1 cellular context compared by ENCODE assay signal in genomic region chr16:66480265-66481080, GRCh38.
TF ChIP-seq lines count a peak whose summit lies in the region.

No MANE protein-coding gene starts in this region.

TF ChIP-seq in HepG2, 621 proteins besides CTCF, POLR2A, EP300 and RAD21:
- 0 out of 2 replicates have a peak, but pooled peaks have one; percentile 15 for TF ChIP-seq RAD51 (IDR thresholded peaks at IDR 0.05; ENCODE audit: borderline replicate concordance)
- no peak for TF ChIP-seq SSRP1 (CRISPR knock-in tag; IDR thresholded peaks at IDR 0.05)
- TF ChIP-seq DNMT1 (CRISPR knock-in tag; IDR thresholded peaks at IDR 0.05) = no peak
- TF ChIP-seq MXI1 (IDR thresholded peaks at IDR 0.05; ENCODE audit: borderline replicate concordance, low read depth, low read length) = 0 out of 3 replicates have a peak, but pooled peaks have one; percentile 18
- 0 out of 2 replicates have a peak, but pooled peaks have one; percentile 41 for TF ChIP-seq FOXM1 (CRISPR knock-in tag; IDR thresholded peaks at IDR 0.05)
- TF ChIP-seq TMF1 (CRISPR knock-in tag; IDR thresholded peaks at IDR 0.05; ENCODE audit: low read depth) = no peak
- TF ChIP-seq ZNF670 (CRISPR knock-in tag; IDR thresholded peaks at IDR 0.05; ENCODE audit: borderline replicate concordance) = no peak
- no peak for TF ChIP-seq TOPORS (CRISPR knock-in tag; IDR thresholded peaks at IDR 0.05)
- no peak for TF ChIP-seq MLLT10 (CRISPR knock-in tag; IDR thresholded peaks at IDR 0.05)
- TF ChIP-seq ZFP37 (CRISPR knock-in tag; IDR thresholded peaks at IDR 0.05; ENCODE audit: borderline replicate concordance) = no peak
- TF ChIP-seq KLF15 (CRISPR knock-in tag; IDR thresholded peaks at IDR 0.05; ENCODE audit: borderline replicate concordance) = no peak
- TF ChIP-seq ZNF264 (CRISPR knock-in tag; IDR thresholded peaks at IDR 0.05) = no peak
- TF ChIP-seq ZSCAN12 (CRISPR knock-in tag; IDR thresholded peaks at IDR 0.05) = no peak
- peak; percentile 74 for TF ChIP-seq BHLHE40 (IDR thresholded peaks at IDR 0.05; ENCODE audit: low read length)
- no peak for TF ChIP-seq SIX1 (CRISPR knock-in tag; IDR thresholded peaks at IDR 0.05; ENCODE audit: borderline replicate concordance)
- TF ChIP-seq ELK4 (CRISPR knock-in tag; IDR thresholded peaks at IDR 0.05; ENCODE audit: borderline replicate concordance) = 0 out of 2 replicates have a peak, but pooled peaks have one; percentile 29
- no peak for TF ChIP-seq NFIB (CRISPR knock-in tag; IDR thresholded peaks at IDR 0.05; ENCODE audit: borderline replicate concordance)
- TF ChIP-seq ZNF547 (CRISPR knock-in tag; IDR thresholded peaks at IDR 0.05) = no peak
- no peak for TF ChIP-seq NR3C1 (CRISPR knock-in tag; IDR thresholded peaks at IDR 0.05)
- TF ChIP-seq ZNF644 (CRISPR knock-in tag; IDR thresholded peaks at IDR 0.05; ENCODE audit: low read depth) = no peak
- no peak for TF ChIP-seq RNF219 (CRISPR knock-in tag; IDR thresholded peaks at IDR 0.05)
- no peak for TF ChIP-seq HOMEZ (CRISPR knock-in tag; IDR thresholded peaks at IDR 0.05; ENCODE audit: low read depth)
- TF ChIP-seq GTF3A (CRISPR knock-in tag; conservative IDR thresholded peaks at IDR 0.05) = no peak
- TF ChIP-seq, protein P1, sequence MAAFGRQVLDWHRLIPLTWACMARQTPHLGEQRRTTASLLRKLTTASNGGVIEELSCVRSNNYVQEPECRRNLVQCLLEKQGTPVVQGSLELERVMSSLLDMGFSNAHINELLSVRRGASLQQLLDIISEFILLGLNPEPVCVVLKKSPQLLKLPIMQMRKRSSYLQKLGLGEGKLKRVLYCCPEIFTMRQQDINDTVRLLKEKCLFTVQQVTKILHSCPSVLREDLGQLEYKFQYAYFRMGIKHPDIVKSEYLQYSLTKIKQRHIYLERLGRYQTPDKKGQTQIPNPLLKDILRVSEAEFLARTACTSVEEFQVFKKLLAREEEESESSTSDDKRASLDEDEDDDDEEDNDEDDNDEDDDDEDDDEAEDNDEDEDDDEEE (CRISPR knock-in tag; IDR thresholded peaks at IDR 0.05) = no peak
- no peak for TF ChIP-seq ZNF883 (CRISPR knock-in tag; IDR thresholded peaks at IDR 0.05; ENCODE audit: not compliant biosample characterization)
- no peak for TF ChIP-seq ZNF550 (CRISPR knock-in tag; IDR thresholded peaks at IDR 0.05; ENCODE audit: borderline replicate concordance)
- no peak for TF ChIP-seq ZFYVE20 (CRISPR knock-in tag; IDR thresholded peaks at IDR 0.05; ENCODE audit: borderline replicate concordance, low read depth)
- TF ChIP-seq, protein P2, sequence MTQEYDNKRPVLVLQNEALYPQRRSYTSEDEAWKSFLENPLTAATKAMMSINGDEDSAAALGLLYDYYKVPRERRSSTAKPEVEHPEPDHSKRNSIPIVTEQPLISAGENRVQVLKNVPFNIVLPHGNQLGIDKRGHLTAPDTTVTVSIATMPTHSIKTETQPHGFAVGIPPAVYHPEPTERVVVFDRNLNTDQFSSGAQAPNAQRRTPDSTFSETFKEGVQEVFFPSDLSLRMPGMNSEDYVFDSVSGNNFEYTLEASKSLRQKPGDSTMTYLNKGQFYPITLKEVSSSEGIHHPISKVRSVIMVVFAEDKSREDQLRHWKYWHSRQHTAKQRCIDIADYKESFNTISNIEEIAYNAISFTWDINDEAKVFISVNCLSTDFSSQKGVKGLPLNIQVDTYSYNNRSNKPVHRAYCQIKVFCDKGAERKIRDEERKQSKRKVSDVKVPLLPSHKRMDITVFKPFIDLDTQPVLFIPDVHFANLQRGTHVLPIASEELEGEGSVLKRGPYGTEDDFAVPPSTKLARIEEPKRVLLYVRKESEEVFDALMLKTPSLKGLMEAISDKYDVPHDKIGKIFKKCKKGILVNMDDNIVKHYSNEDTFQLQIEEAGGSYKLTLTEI (CRISPR knock-in tag; conservative IDR thresholded peaks at IDR 0.05) = no peak
- TF ChIP-seq PITX1 (CRISPR knock-in tag; IDR thresholded peaks at IDR 0.05) = no peak
- TF ChIP-seq, protein P3, sequence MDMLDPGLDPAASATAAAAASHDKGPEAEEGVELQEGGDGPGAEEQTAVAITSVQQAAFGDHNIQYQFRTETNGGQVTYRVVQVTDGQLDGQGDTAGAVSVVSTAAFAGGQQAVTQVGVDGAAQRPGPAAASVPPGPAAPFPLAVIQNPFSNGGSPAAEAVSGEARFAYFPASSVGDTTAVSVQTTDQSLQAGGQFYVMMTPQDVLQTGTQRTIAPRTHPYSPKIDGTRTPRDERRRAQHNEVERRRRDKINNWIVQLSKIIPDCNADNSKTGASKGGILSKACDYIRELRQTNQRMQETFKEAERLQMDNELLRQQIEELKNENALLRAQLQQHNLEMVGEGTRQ (IDR thresholded peaks at IDR 0.05; ENCODE audit: low read depth, low read length) = peak; percentile 56; the same call in 1 of the 2 replicates
- TF ChIP-seq, protein P3 (CRISPR knock-in tag; IDR thresholded peaks at IDR 0.05; ENCODE audit: borderline replicate concordance) = no peak; the same call in 1 of the 2 replicates
- no peak for TF ChIP-seq CC2D1A (CRISPR knock-in tag; IDR thresholded peaks at IDR 0.05)
- TF ChIP-seq RFXANK (CRISPR knock-in tag; IDR thresholded peaks at IDR 0.05) = no peak
- TF ChIP-seq ZKSCAN8 (CRISPR knock-in tag; IDR thresholded peaks at IDR 0.05; ENCODE audit: borderline replicate concordance) = no peak
TF ChIP-seq in HepG2: peak in this region for 6.
